ENCODE assay signal across 1 cellular context in genomic region chr19:54153731-54154326, GRCh38.
TF ChIP-seq lines count a peak whose summit lies in the region.

No MANE protein-coding gene starts in this region.

TF ChIP-seq in GM12878, 131 proteins besides CTCF, POLR2A, EP300 and RAD21:
- TF ChIP-seq EZH2 (IDR thresholded peaks at IDR 0.05; ENCODE audit: borderline replicate concordance, control insufficient read depth, low read depth, low read length) (no peak), YBX1 (IDR thresholded peaks at IDR 0.05) (no peak), GATAD2B (conservative IDR thresholded peaks at IDR 0.05; ENCODE audit: low read depth) (no peak), RB1 (IDR thresholded peaks at IDR 0.05; ENCODE audit: borderline replicate concordance) (no peak), REST (IDR thresholded peaks at IDR 0.05; ENCODE audit: low read depth, low read length) (no peak), NBN (IDR thresholded peaks at IDR 0.05) (no peak), NR2F1 (conservative IDR thresholded peaks at IDR 0.05) (no peak), ETV6 (conservative IDR thresholded peaks at IDR 0.05 in 1 of 2, IDR thresholded peaks at IDR 0.05 in 1 of 2; ENCODE audit: borderline replicate concordance in 1 of 2, low read depth in 1 of 2) (no peak), NR2C2 (IDR thresholded peaks at IDR 0.05; ENCODE audit: borderline replicate concordance, control insufficient read depth, insufficient read length, low read depth) (no peak), KDM1A (IDR thresholded peaks at IDR 0.05; ENCODE audit: borderline replicate concordance) (no peak), PRDM15 (CRISPR knock-in tag; IDR thresholded peaks at IDR 0.05) (no peak), TCF7 (IDR thresholded peaks at IDR 0.05; ENCODE audit: borderline replicate concordance) (no peak), HSF1 (IDR thresholded peaks at IDR 0.05; ENCODE audit: low read depth, low read length) (no peak)
